In genomic region chr5:107389130-107389553, GRCh38 we compare ENCODE assay signal across 2 cellular contexts.
TF ChIP-seq lines count a peak whose summit lies in the region.

No MANE protein-coding gene starts in this region.

TF ChIP-seq in liver, 16 proteins besides CTCF, POLR2A, EP300 and RAD21 (continued from another document):
- TF ChIP-seq ZBTB33 (IDR thresholded peaks at IDR 0.05) (no peak), REST (IDR thresholded peaks at IDR 0.05) (no peak), MAX (IDR thresholded peaks at IDR 0.05) (no peak), GABPA (IDR thresholded peaks at IDR 0.05 in 1 of 2, conservative IDR thresholded peaks at IDR 0.05 in 1 of 2) (no peak)

TF ChIP-seq in HepG2, 621 proteins besides CTCF, POLR2A, EP300 and RAD21 (continued from another document):
- TF ChIP-seq TAF15 (IDR thresholded peaks at IDR 0.05; ENCODE audit: low read depth, low read length, poor library complexity, severe bottlenecking) (no peak), ZNF672 (CRISPR knock-in tag; IDR thresholded peaks at IDR 0.05) (no peak), KDM5A (IDR thresholded peaks at IDR 0.05; ENCODE audit: borderline replicate concordance, low read length) (no peak), AKAP8 (CRISPR knock-in tag; IDR thresholded peaks at IDR 0.05) (no peak), NFKBIZ (CRISPR knock-in tag; IDR thresholded peaks at IDR 0.05) (no peak), WIZ (CRISPR knock-in tag; IDR thresholded peaks at IDR 0.05) (no peak), GABPA (IDR thresholded peaks at IDR 0.05; ENCODE audit: low read depth, low read length) (no peak), GABPA (CRISPR knock-in tag; IDR thresholded peaks at IDR 0.05; ENCODE audit: low read depth) (no peak), ZNF251 (CRISPR knock-in tag; IDR thresholded peaks at IDR 0.05) (no peak), MLXIP (CRISPR knock-in tag; IDR thresholded peaks at IDR 0.05; ENCODE audit: borderline replicate concordance) (no peak), REL (CRISPR knock-in tag; conservative IDR thresholded peaks at IDR 0.05) (no peak), ZNF446 (CRISPR knock-in tag; IDR thresholded peaks at IDR 0.05) (no peak), NCOA1 (CRISPR knock-in tag; IDR thresholded peaks at IDR 0.05) (no peak), ZSCAN25 (CRISPR knock-in tag; IDR thresholded peaks at IDR 0.05) (no peak)
- TF ChIP-seq, protein P1, sequence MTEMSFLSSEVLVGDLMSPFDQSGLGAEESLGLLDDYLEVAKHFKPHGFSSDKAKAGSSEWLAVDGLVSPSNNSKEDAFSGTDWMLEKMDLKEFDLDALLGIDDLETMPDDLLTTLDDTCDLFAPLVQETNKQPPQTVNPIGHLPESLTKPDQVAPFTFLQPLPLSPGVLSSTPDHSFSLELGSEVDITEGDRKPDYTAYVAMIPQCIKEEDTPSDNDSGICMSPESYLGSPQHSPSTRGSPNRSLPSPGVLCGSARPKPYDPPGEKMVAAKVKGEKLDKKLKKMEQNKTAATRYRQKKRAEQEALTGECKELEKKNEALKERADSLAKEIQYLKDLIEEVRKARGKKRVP (CRISPR knock-in tag; IDR thresholded peaks at IDR 0.05), result no peak
